Comparison of ENCODE assay signal across 9 cellular contexts in the genomic region with DNA sequence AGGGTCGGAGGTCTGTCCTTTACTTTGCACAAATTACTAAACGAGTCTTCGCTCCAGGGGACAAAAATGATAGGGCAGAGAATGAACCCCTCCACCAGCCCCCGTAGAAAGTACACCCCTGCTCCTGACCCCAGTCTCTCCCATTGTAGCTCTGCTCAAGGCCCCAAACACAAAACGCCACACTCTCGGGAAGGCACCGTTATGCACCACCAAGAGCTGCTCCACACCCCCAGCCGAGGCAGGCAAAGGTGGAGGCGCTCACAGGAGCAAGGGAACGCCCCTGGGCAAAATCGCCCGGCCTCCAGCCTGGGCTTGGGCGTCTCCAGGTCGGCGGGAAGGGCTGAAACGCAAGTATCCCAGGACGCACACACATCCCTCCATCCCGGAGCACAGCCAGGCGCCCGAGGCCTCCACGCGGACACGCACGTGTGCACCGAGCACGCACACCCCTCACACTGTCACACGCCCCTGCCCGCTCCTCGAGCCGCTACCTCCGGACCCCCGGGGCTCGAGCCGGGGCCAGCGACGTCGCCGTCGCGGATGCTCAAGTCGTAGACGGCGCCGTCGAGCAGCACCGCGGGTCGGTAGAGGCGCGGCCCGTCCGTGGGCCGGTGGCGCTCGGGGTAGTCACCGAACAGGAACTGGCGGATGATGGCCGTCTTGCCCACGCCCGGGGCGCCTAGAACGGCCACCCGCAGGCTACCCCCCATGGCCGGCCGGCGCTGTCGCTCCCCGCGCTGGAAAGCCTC. TPM values are rescaled to one million over a fixed set of nuclear protein-coding genes. Genes with fewer than 3 reads are reported as not detected.
DNase-seq lines count a peak whose midpoint lies in the region; ATAC-seq, FAIRE-seq and TF ChIP-seq lines count a peak whose summit lies in the region.
"Had no signal": no experiment of that assay in that cellular context is flagged by ENCODE, and none has a peak within 500 bp of the region (broad histone marks: within the 10 kb centered on the region; RNA-seq: fewer than 3 reads in every experiment).

No MANE protein-coding gene starts in this region.

- H3K9me3 ChIP-seq in A549 (no peaks in the 10 kb centered on the region), mucosa of rectum (ENCODE audit: control insufficient read depth in 2 of 2, low read length in 2 of 2) (no peaks in the 10 kb centered on the region)

- TF ChIP-seq RAD21 in A549 (conservative IDR thresholded peaks at IDR 0.05 in 1 of 2, IDR thresholded peaks at IDR 0.05 in 1 of 2): no peak

- FAIRE-seq in A549 (lab: Jason Lieb, UNC): no peak

- H3K27me3 ChIP-seq in H7 (ENCODE audit: control insufficient read depth, insufficient read depth, low read length) (peaks cover 40% of the 10 kb centered on the region), mucosa of rectum (ENCODE audit: control insufficient read depth in 2 of 2, insufficient read depth in 2 of 2, low read length in 2 of 2) (peaks cover 14 to 22% of the 10 kb centered on the region in 2 donors)

- peak overlapping the region; percentile 42 for H3K4me3 ChIP-seq in A549
- peak overlapping the region; percentile 37 for H3K4me3 ChIP-seq in H7 (ENCODE audit: insufficient read depth, low read depth, low read length)
- peak overlapping the region; percentile 1 to 22 for H3K4me3 ChIP-seq in mucosa of rectum (ENCODE audit: low read length in 2 of 2)

- POLR2A ChIA-PET in A549 (lab: Yijun Ruan, JAX): no interaction called here

- CTCF ChIA-PET in A549 (lab: Yijun Ruan, JAX): interaction anchor here (0.6 to 2.2 kb wide), 5 partner anchors 9 to 156 kb away, joined by 3 to 10 read pairs (median 5); no protein-coding TSS in a partner anchor

- H3K27ac ChIP-seq in A549 (peak overlapping the region in 1 of 2 experiments; percentile 59; a peak in 3 of 6 replicates), mucosa of rectum (ENCODE audit: low read depth in 2 of 2, low read length in 2 of 2) (no peak overlapping the region)
- H3K27ac ChIP-seq: HL-60 had no signal

- ATAC-seq in A549 (peak; percentile 4 to 5; a peak in 3 of 6 replicates), HG02678 (IDR thresholded peaks at IDR 0.05; ENCODE audit: unreplicated experiment) (no peak), HG02852 (IDR thresholded peaks at IDR 0.05; ENCODE audit: unreplicated experiment) (no peak)

- no peak for TF ChIP-seq CTCF in A549 (IDR thresholded peaks at IDR 0.05)

- H3K36me3 ChIP-seq in H7 (replicated peaks; ENCODE audit: control insufficient read depth, insufficient read depth, low read length): no peaks in the 10 kb centered on the region
- H3K36me3 ChIP-seq in mucosa of rectum (ENCODE audit: control insufficient read depth in 2 of 2, insufficient read depth in 2 of 2, low read length in 2 of 2): no peaks in the 10 kb centered on the region

- TF ChIP-seq EP300 in A549 (IDR thresholded peaks at IDR 0.05): no peak

- TF ChIP-seq POLR2A in A549 (IDR thresholded peaks at IDR 0.05; ENCODE audit: low read length): no peak

- peaks cover 24% of the 10 kb centered on the region for H3K4me1 ChIP-seq in A549
- H3K4me1 ChIP-seq in mucosa of rectum (ENCODE audit: control insufficient read depth in 2 of 2, insufficient read depth in 2 of 2, low read length in 2 of 2): peaks cover 36 to 45% of the 10 kb centered on the region in 2 donors

- no peak for DNase-seq in A549 (ENCODE audit: low read depth in 1 of 2, low spot score in 1 of 2)
- peak; percentile 87 for DNase-seq in H7
- DNase-seq in astrocyte of the hippocampus (ENCODE audit: low read depth, low spot score): peak; percentile 40
- DNase-seq in glomerular visceral epithelial cell (ENCODE audit: extremely low spot score): no peak
- no peak for DNase-seq in NCI-H1105 treated with DMSO at 0.1 percent for 48 hours (lab: John Stamatoyannopoulos, UW)

- H3K4me2 ChIP-seq in A549: peak overlapping the region; percentile 83

- peak overlapping the region in 1 of 2 donors; percentile 16 for H3K9ac ChIP-seq in mucosa of rectum (ENCODE audit: low read depth in 1 of 2, low read length in 2 of 2)

- 18% methylated on average over 15 of the region's 69 CpGs for WGBS in A549 (ENCODE audit: missing lambda C conversion rate)

TF ChIP-seq in A549, 52 proteins besides CTCF, POLR2A, EP300 and RAD21:
- TF ChIP-seq HOXA7 (CRISPR knock-in tag; IDR thresholded peaks at IDR 0.05): no peak
- TF ChIP-seq, protein P1, sequence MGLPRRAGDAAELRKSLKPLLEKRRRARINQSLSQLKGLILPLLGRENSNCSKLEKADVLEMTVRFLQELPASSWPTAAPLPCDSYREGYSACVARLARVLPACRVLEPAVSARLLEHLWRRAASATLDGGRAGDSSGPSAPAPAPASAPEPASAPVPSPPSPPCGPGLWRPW (IDR thresholded peaks at IDR 0.05): no peak
- TF ChIP-seq, protein P2, sequence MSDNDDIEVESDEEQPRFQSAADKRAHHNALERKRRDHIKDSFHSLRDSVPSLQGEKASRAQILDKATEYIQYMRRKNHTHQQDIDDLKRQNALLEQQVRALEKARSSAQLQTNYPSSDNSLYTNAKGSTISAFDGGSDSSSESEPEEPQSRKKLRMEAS (IDR thresholded peaks at IDR 0.05): peak; percentile 17; the same call in 1 of the 2 replicates
- TF ChIP-seq NR3C1 (IDR thresholded peaks at IDR 0.05): no peak

RNA-seq across cellular contexts. Expression of a gene that starts 0.8 kb away (rescaled TPM):
- polyA plus RNA-seq in A549 (2011; rRNA removed) (0.08 and 0.28 TPM in 2 replicates), A549 (2017; fragmentation: RNase III; extraction: RNeasy Plus Mini Kit Qiagen cat#74134 plus additional on column Dnase treatment) (0.22 to 0.36 TPM (median 0.25 TPM) in 3 replicates)
- 0.38 and 0.41 TPM in 2 replicates for polyA plus RNA-seq in A549 (2012; cell fraction: cytosol; rRNA removed)
- 2.3 and 3.1 TPM in 2 replicates for polyA plus RNA-seq in A549 (2012; cell fraction: nucleus; rRNA removed)
- not detected in 2 replicates for polyA minus RNA-seq in A549 (2011; rRNA and poly(A)+ RNA removed)
- total RNA-seq in H7 (2014; rRNA removed; shearing (Covaris generic)): 4.2 and 5.1 TPM in 2 replicates

RNA-seq across cellular contexts. Expression of a gene that starts 8.3 kb away (rescaled TPM):
- polyA plus RNA-seq in A549 (2011; rRNA removed): 6.5 and 7.6 TPM in 2 replicates
- polyA plus RNA-seq in A549 (2012; cell fraction: cytosol; rRNA removed): 31.1 and 43.7 TPM in 2 replicates
- 43.5 and 68.2 TPM in 2 replicates for polyA plus RNA-seq in A549 (2012; cell fraction: nucleus; rRNA removed)
- 14.8 to 17.2 TPM (median 16.5 TPM) in 3 replicates for polyA plus RNA-seq in A549 (2017; fragmentation: RNase III; extraction: RNeasy Plus Mini Kit Qiagen cat#74134 plus additional on column Dnase treatment)
- 6.1 and 7.3 TPM in 2 replicates for polyA minus RNA-seq in A549 (2011; rRNA and poly(A)+ RNA removed)
- 22.2 and 28.3 TPM in 2 replicates for total RNA-seq in H7 (2014; rRNA removed; shearing (Covaris generic))

RNA-seq across cellular contexts. Expression of a gene that starts 46.6 kb away (rescaled TPM):
- 146 and 202 TPM in 2 replicates for polyA plus RNA-seq in A549 (2011; rRNA removed)
- polyA plus RNA-seq in A549 (2012; cell fraction: cytosol; rRNA removed): 174 and 243 TPM in 2 replicates
- polyA plus RNA-seq in A549 (2012; cell fraction: nucleus; rRNA removed): 430 and 508 TPM in 2 replicates
- 266 to 281 TPM (median 272 TPM) in 3 replicates for polyA plus RNA-seq in A549 (2017; fragmentation: RNase III; extraction: RNeasy Plus Mini Kit Qiagen cat#74134 plus additional on column Dnase treatment)
- 233 and 303 TPM in 2 replicates for polyA minus RNA-seq in A549 (2011; rRNA and poly(A)+ RNA removed)
- total RNA-seq in H7 (2014; rRNA removed; shearing (Covaris generic)): 226 and 229 TPM in 2 replicates

RNA-seq across cellular contexts. Expression of a gene that starts 46.9 kb away (rescaled TPM):
- polyA plus RNA-seq in A549 (2011; rRNA removed) (10.2 and 14.2 TPM in 2 replicates), A549 (2017; fragmentation: RNase III; extraction: RNeasy Plus Mini Kit Qiagen cat#74134 plus additional on column Dnase treatment) (20.0 to 23.2 TPM (median 20.8 TPM) in 3 replicates)
- 25.9 and 36.5 TPM in 2 replicates for polyA plus RNA-seq in A549 (2012; cell fraction: cytosol; rRNA removed)
- 65.7 and 89.0 TPM in 2 replicates for polyA plus RNA-seq in A549 (2012; cell fraction: nucleus; rRNA removed)
- 5.3 and 5.7 TPM in 2 replicates for polyA minus RNA-seq in A549 (2011; rRNA and poly(A)+ RNA removed)
- 71.6 and 76.3 TPM in 2 replicates for total RNA-seq in H7 (2014; rRNA removed; shearing (Covaris generic))

Comparison
In these comparisons a context has a peak if more than half of its experiments do, and no peak if none do; other contexts are left out.
1. ATAC-seq: peak in A549 (2 of 2); none in HG02678 (single experiment) and HG02852 (single experiment).
2. DNase-seq: peak in H7 (single experiment) and astrocyte of the hippocampus (single experiment); none in A549 (0 of 2), glomerular visceral epithelial cell (single experiment) and NCI-H1105 treated with DMSO at 0.1 percent for 48 hours (single experiment).
3. Peak in every context shown above with its lines, with median percentiles within 50 percentile points of each other: H3K4me3 ChIP-seq.